ENCODE assay signal across 8 cellular contexts in the genomic region with DNA sequence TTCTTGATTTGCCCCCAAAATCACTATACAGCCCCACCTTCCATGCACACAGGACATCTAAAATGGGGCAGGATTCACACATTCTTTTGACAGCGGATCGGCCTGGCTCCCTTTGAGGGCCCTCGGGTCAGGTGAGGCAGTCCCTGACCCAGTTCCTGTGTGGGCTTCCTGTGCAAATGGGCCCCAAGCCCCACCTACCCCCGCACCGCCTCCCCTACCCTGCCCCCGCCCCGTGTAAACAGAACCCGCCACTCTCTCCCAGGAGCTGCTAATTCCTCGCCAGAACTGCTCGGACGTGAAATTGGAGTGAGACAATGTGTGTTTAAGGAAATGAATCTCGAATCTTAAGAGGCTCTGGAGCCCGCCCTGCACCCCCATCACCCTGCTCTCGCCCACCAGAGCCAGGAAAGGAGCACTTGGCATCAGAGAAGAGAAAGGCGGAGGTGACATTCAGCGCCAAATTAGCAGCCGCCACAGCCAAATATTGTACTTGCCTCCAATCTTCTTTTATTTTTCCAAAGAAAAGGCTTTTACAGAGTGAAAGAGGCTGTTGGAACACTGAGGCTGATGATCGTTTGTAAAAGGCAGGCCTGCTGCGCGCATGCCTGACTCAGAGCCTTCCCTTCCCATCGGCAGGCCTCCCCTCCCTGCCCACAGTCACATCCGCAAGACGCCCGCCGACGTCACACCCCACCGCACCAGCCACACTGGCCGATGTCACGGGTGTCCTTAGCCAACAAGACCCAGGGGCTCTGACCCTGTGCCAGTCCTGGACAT. TPM values are rescaled to one million over a fixed set of nuclear protein-coding genes. Genes with fewer than 3 reads are reported as not detected.
DNase-seq lines count a peak whose midpoint lies in the region; ATAC-seq and TF ChIP-seq lines count a peak whose summit lies in the region.

No MANE protein-coding gene starts in this region.

- DNase-seq in HK-2 (ENCODE audit: unreplicated experiment) = peak; percentile 53
- peak; percentile 48 for DNase-seq in activated T-cell treated with anti-CD3 and anti-CD28 coated beads for 4 hours
- DNase-seq in fibroblast of gingiva (ENCODE audit: low read depth) = peak; percentile 64
- DNase-seq in osteoblast (ENCODE audit: insufficient read length, low spot score, missing footprints) = peak; percentile 98

- no peaks in the 10 kb centered on the region for H3K79me2 ChIP-seq in osteoblast (ENCODE audit: insufficient read depth, low read length)

- no peaks in the 10 kb centered on the region for H3K9me3 ChIP-seq in osteoblast (ENCODE audit: low read depth, low read length)

- peak overlapping the region; percentile 89 for H2AFZ ChIP-seq in osteoblast (ENCODE audit: low read length)

- peak overlapping the region; percentile 63 for H3K4me3 ChIP-seq in osteoblast (ENCODE audit: insufficient read depth, low read length)

- H3K27ac ChIP-seq in osteoblast (ENCODE audit: low read depth, low read length) (peak overlapping the region; percentile 42), temporal lobe (ENCODE audit: low read depth, low read length) (peak overlapping the region; percentile 57)

- no peak for TF ChIP-seq CTCF in osteoblast (IDR thresholded peaks at IDR 0.05; ENCODE audit: extremely low read depth, low read depth, low read length)

- peaks cover 6% of the 10 kb centered on the region for H3K4me1 ChIP-seq in osteoblast (ENCODE audit: insufficient read depth, low read length)

- H4K20me1 ChIP-seq in osteoblast (ENCODE audit: insufficient read depth, low read length) = no peaks in the 10 kb centered on the region

- ATAC-seq in GM21367 (IDR thresholded peaks at IDR 0.05; ENCODE audit: unreplicated experiment) (no peak), HG02623 (IDR thresholded peaks at IDR 0.05; ENCODE audit: unreplicated experiment) (no peak), HG02852 (IDR thresholded peaks at IDR 0.05; ENCODE audit: unreplicated experiment) (no peak)

- H3K27me3 ChIP-seq in osteoblast (ENCODE audit: insufficient read depth, low read length) = no peaks in the 10 kb centered on the region

- no peaks in the 10 kb centered on the region for H3K36me3 ChIP-seq in osteoblast (ENCODE audit: insufficient read depth, low read length)

- peak overlapping the region; percentile 73 for H3K4me2 ChIP-seq in osteoblast (ENCODE audit: insufficient read depth, low read length)

RNA-seq across cellular contexts. Expression of a gene that starts 53.1 kb away (rescaled TPM):
- total RNA-seq in osteoblast (not detected in 2 replicates), temporal lobe (3.9 TPM)

Comparison
In these comparisons a context has a peak if more than half of its experiments do, and no peak if none do; other contexts are left out.
1. DNase-seq: peak in every context shown above with its lines; median percentile 98 in osteoblast; 64 in fibroblast of gingiva; 53 in HK-2; 48 in activated T-cell treated with anti-CD3 and anti-CD28 coated beads for 4 hours.